In genomic region chr16:67437513-67437912, GRCh38 we compare ENCODE assay signal across 30 cellular contexts. TPM values are rescaled to one million over a fixed set of nuclear protein-coding genes. Genes with fewer than 3 reads are reported as not detected.
DNase-seq lines count a peak whose midpoint lies in the region; ATAC-seq, FAIRE-seq and TF ChIP-seq lines count a peak whose summit lies in the region.
"Had no signal": no experiment of that assay in that cellular context is flagged by ENCODE, and none has a peak within 500 bp of the region (broad histone marks: within the 10 kb centered on the region; RNA-seq: fewer than 3 reads in every experiment).

No MANE protein-coding gene starts in this region.

- no peak overlapping the region for H3K4me3 Mint-ChIP-seq in activated naive CD4-positive, alpha-beta T cell treated with anti-CD3 and anti-CD28 coated beads for 36 hours
- H3K4me3 Mint-ChIP-seq in effector memory CD8-positive, alpha-beta T cell, result no peak overlapping the region
- H3K4me3 Mint-ChIP-seq in stimulated activated naive CD8-positive, alpha-beta T cell treated with anti-CD3 and anti-CD28 coated beads, Interleukin-15, amount 100 ng/mL, for 72 hours, result no peak overlapping the region

- ATAC-seq in effector memory CD8-positive, alpha-beta T cell (replicated peaks), result peak; percentile 44
- ATAC-seq in stimulated activated naive CD8-positive, alpha-beta T cell treated with anti-CD3 and anti-CD28 coated beads, Interleukin-15, amount 100 ng/mL, for 72 hours, result peak; percentile 79
- no peak for ATAC-seq in right lobe of liver
- ATAC-seq: foreskin keratinocyte, heart left ventricle, left ventricle myocardium superior had no signal

- CTCF ChIA-PET in activated naive CD4-positive, alpha-beta T cell treated with anti-CD3 and anti-CD28 coated beads for 36 hours (lab: Charles Lee), result interaction anchor here (1.6 kb wide), 1 partner anchor 16 kb away, joined by 3 read pairs; no protein-coding TSS in a partner anchor

- no peak overlapping the region for H3K4me3 ChIP-seq in right lobe of liver
- H3K4me3 ChIP-seq: esophagus squamous epithelium, HAP-1, heart left ventricle, right atrium auricular region, thyroid gland had no signal

- FAIRE-seq in HTR-8/SVneo (lab: Jason Lieb, UNC), result no peak

- peaks cover 0 to 15% (median 7%) of the 10 kb centered on the region in 4 donors for H3K4me1 ChIP-seq in right lobe of liver
- H3K4me1 ChIP-seq: foreskin keratinocyte, HAP-1 had no signal

- H3K27me3 Mint-ChIP-seq in activated naive CD4-positive, alpha-beta T cell treated with anti-CD3 and anti-CD28 coated beads for 36 hours (ENCODE audit: low read depth), result peaks cover under 1% of the 10 kb centered on the region
- H3K27me3 Mint-ChIP-seq in effector memory CD8-positive, alpha-beta T cell, result no peaks in the 10 kb centered on the region
- H3K27me3 Mint-ChIP-seq in stimulated activated naive CD8-positive, alpha-beta T cell treated with anti-CD3 and anti-CD28 coated beads, Interleukin-15, amount 100 ng/mL, for 72 hours, result peaks cover 10% of the 10 kb centered on the region

- TF ChIP-seq CTCF in GM20000 (IDR thresholded peaks at IDR 0.05; ENCODE audit: extremely low read depth, missing control alignments) (no peak), right lobe of liver (IDR thresholded peaks at IDR 0.05) (no peak)

- H3K27ac Mint-ChIP-seq in activated naive CD4-positive, alpha-beta T cell treated with anti-CD3 and anti-CD28 coated beads for 36 hours, result no peak overlapping the region
- H3K27ac Mint-ChIP-seq in effector memory CD8-positive, alpha-beta T cell, result peak overlapping the region; percentile 59 to 87
- peak overlapping the region in 1 of 2 donors; percentile 48 for H3K27ac Mint-ChIP-seq in stimulated activated naive CD8-positive, alpha-beta T cell treated with anti-CD3 and anti-CD28 coated beads, Interleukin-15, amount 100 ng/mL, for 72 hours

- peaks cover under 1% of the 10 kb centered on the region for H3K4me1 Mint-ChIP-seq in activated naive CD4-positive, alpha-beta T cell treated with anti-CD3 and anti-CD28 coated beads for 36 hours (ENCODE audit: low read depth)
- H3K4me1 Mint-ChIP-seq in effector memory CD8-positive, alpha-beta T cell (ENCODE audit: low read depth in 2 of 2), result peaks cover 0 to 13% of the 10 kb centered on the region in 2 donors
- H3K4me1 Mint-ChIP-seq in stimulated activated naive CD8-positive, alpha-beta T cell treated with anti-CD3 and anti-CD28 coated beads, Interleukin-15, amount 100 ng/mL, for 72 hours, result peaks cover 21% of the 10 kb centered on the region

- no peak overlapping the region for H3K27ac ChIP-seq in right lobe of liver
- H3K27ac ChIP-seq: esophagus squamous epithelium, foreskin keratinocyte, heart left ventricle, neutrophil, right atrium auricular region, WERI-Rb-1 had no signal

- intact Hi-C loops in activated naive CD4-positive, alpha-beta T cell treated with anti-CD3 and anti-CD28 coated beads for 36 hours (cut with micrococcal nuclease), result no loop called here
- intact Hi-C loops in right lobe of liver (cut with DNase I), result no loop called here

- peak; percentile 20 for DNase-seq in activated naive CD4-positive, alpha-beta T cell treated with anti-CD3 and anti-CD28 coated beads for 36 hours
- no peak for DNase-seq in activated naive CD4-positive, alpha-beta T cell (lab: John Stamatoyannopoulos, UW)
- peak; percentile 52 for DNase-seq in GM20000 (ENCODE audit: low spot score)
- no peak for DNase-seq in effector memory CD8-positive, alpha-beta T cell
- peak in 1 of 2 donors; percentile 44 for DNase-seq in stimulated activated naive CD8-positive, alpha-beta T cell treated with anti-CD3 and anti-CD28 coated beads, Interleukin-15, amount 100 ng/mL, for 72 hours
- no peak for DNase-seq in right lobe of liver
- no peak for DNase-seq in HTR-8/SVneo (ENCODE audit: insufficient read length, low spot score)
- DNase-seq: activated CD4-positive, alpha-beta T cell treated with anti-CD3 and anti-CD28 coated beads, Interleukin-2, amount 50 U/mL, for 1 hour; activated CD8-positive, alpha-beta memory T cell treated with anti-CD3 and anti-CD28 coated beads, Interleukin-2, amount 50 U/mL, for 4 hours; activated effector memory CD4-positive, alpha-beta T cell treated with Interleukin-2 at 50 U/mL for 16 hours; dermis blood vessel endothelial cell; DMS 273 treated with DMSO at 0.1 percent for 48 hours; esophagus squamous epithelium; foreskin keratinocyte; heart left ventricle; islet precursor cell; left ventricle myocardium superior; NCI-H1048; OCI-M1; posterior cingulate gyrus; stimulated activated CD4-positive, alpha-beta T cell treated with anti-CD3 and anti-CD28 coated beads, Interleukin-1b, Interleukin-23, amount 100 ng/mL, for 48 hours; thyroid gland; WERI-Rb-1 had no signal

- no peak for TF ChIP-seq POLR2A in right lobe of liver (IDR thresholded peaks at IDR 0.05)

- H3K36me3 Mint-ChIP-seq in activated naive CD4-positive, alpha-beta T cell treated with anti-CD3 and anti-CD28 coated beads for 36 hours (ENCODE audit: low read depth), result peaks cover 5% of the 10 kb centered on the region
- H3K36me3 Mint-ChIP-seq in effector memory CD8-positive, alpha-beta T cell (ENCODE audit: insufficient read depth), result peaks cover 26% of the 10 kb centered on the region

- no peaks in the 10 kb centered on the region for H3K9me3 Mint-ChIP-seq in activated naive CD4-positive, alpha-beta T cell treated with anti-CD3 and anti-CD28 coated beads for 36 hours
- no peaks in the 10 kb centered on the region for H3K9me3 Mint-ChIP-seq in effector memory CD8-positive, alpha-beta T cell
- H3K9me3 Mint-ChIP-seq in stimulated activated naive CD8-positive, alpha-beta T cell treated with anti-CD3 and anti-CD28 coated beads, Interleukin-15, amount 100 ng/mL, for 72 hours, result no peaks in the 10 kb centered on the region

- peaks cover 0 to 3% (median 0%) of the 10 kb centered on the region in 4 donors for H3K36me3 ChIP-seq in right lobe of liver

- 78% methylated on average over 4 of the region's 4 CpGs for WGBS in right lobe of liver (ENCODE audit: insufficient coverage, low coverage, low lambda C conversion rate, missing lambda C conversion rate)

- H3K27me3 ChIP-seq in right lobe of liver, result no peaks in the 10 kb centered on the region
- H3K27me3 ChIP-seq: esophagus squamous epithelium, foreskin keratinocyte, heart left ventricle, right atrium auricular region, thyroid gland had no signal

- no peaks in the 10 kb centered on the region for H3K9me3 ChIP-seq in right lobe of liver
- H3K9me3 ChIP-seq: esophagus squamous epithelium, HAP-1, heart left ventricle, neutrophil, right atrium auricular region, thyroid gland had no signal

RNA-seq across cellular contexts. Expression of gene HSD11B2, which starts 6.6 kb away (rescaled TPM):
- total RNA-seq in activated naive CD4-positive, alpha-beta T cell treated with anti-CD3 and anti-CD28 coated beads for 36 hours, result 1 to 10 TPM in 1 of 2 experiments, under 1 TPM in 1; 0.86 to 1.1 TPM
- 1 to 10 TPM; 1.3 to 2.7 (median 2.1) TPM for total RNA-seq in right lobe of liver
- total RNA-seq: dermis blood vessel endothelial cell, right atrium auricular region had no signal

RNA-seq across cellular contexts. Expression of gene ZDHHC1, which starts 21.2 kb away (rescaled TPM):
- total RNA-seq in activated naive CD4-positive, alpha-beta T cell treated with anti-CD3 and anti-CD28 coated beads for 36 hours, result under 1 TPM; 0.12 to 0.32 TPM
- total RNA-seq in right lobe of liver, result 1 to 10 TPM; 1.2 to 4.0 (median 1.8) TPM

RNA-seq across cellular contexts. Expression of gene ATP6V0D1, which starts 43.4 kb away (rescaled TPM):
- 10 to 100 TPM; 11.9 to 15.3 TPM for total RNA-seq in activated naive CD4-positive, alpha-beta T cell treated with anti-CD3 and anti-CD28 coated beads for 36 hours
- 10 to 100 TPM; 33.6 to 84.6 (median 47.0) TPM for total RNA-seq in right lobe of liver

RNA-seq across cellular contexts. Expression of gene TPPP3, which starts 44.2 kb away (rescaled TPM):
- not detected for total RNA-seq in activated naive CD4-positive, alpha-beta T cell treated with anti-CD3 and anti-CD28 coated beads for 36 hours
- total RNA-seq in right lobe of liver, result under 1 TPM in 5 of 6 experiments, not detected in 1; 0.24 to 0.65 (median 0.37) TPM
- total RNA-seq: dermis blood vessel endothelial cell had no signal

RNA-seq across cellular contexts. Expression of gene AGRP, which starts 45.8 kb away (rescaled TPM):
- not detected for total RNA-seq in activated naive CD4-positive, alpha-beta T cell treated with anti-CD3 and anti-CD28 coated beads for 36 hours
- total RNA-seq in right lobe of liver, result not detected
- total RNA-seq: dermis blood vessel endothelial cell, esophagus squamous epithelium, foreskin keratinocyte, heart left ventricle, left ventricle myocardium superior, mesenteric fat pad, myocyte, NCI-H460, right atrium auricular region, SK-MEL-5, thyroid gland had no signal

Comparison
In these comparisons a context has a peak if more than half of its experiments do, and no peak if none do; other contexts are left out.
1. DNase-seq: peak in activated naive CD4-positive, alpha-beta T cell treated with anti-CD3 and anti-CD28 coated beads for 36 hours (single experiment) and GM20000 (single experiment); none in activated naive CD4-positive, alpha-beta T cell (0 of 4), effector memory CD8-positive, alpha-beta T cell (0 of 3), right lobe of liver (0 of 3) and HTR-8/SVneo (single experiment).
2. ATAC-seq: peak in effector memory CD8-positive, alpha-beta T cell (single experiment) and stimulated activated naive CD8-positive, alpha-beta T cell treated with anti-CD3 and anti-CD28 coated beads, Interleukin-15, amount 100 ng/mL, for 72 hours (single experiment); none in right lobe of liver (0 of 4).